In the genomic region with DNA sequence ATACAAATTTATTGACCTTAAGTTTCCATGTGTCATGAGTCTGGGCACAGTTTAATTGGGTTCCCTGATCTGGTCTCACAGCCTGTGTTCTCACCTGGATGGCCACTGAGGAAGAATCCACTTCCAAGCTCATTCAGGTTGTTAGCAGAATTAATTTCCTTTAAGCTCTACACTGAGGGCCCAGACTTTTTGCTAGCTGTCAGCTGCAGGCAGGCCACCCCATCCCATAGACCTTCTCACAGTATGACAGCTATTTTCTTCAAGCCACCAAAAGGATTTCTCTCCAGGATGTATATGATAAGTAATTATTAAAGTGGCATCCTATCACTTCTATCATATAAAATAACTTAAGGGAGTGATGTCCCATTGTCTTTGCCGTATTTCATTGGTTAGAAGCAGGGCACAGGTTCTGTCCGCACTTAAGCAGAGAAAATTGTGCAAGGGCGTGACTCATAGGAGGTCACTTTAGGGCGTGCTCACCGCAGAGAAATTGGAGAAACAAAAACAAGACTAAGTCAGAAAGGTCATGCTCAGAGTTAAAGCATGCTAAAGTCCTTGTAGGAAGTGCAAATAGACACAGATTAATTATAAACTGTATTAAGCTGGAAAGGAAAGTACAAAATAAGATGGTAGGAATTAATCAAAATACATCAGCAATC, we compare ENCODE assay signal across 8 cellular contexts.
A peak's percentile ranks its signal among the peaks of the same experiment; 100 is the strongest.
DNase-seq lines count a peak whose midpoint lies in the region; ATAC-seq and TF ChIP-seq lines count a peak whose summit lies in the region.

No MANE protein-coding gene starts in this region.

- H3K36me3 Mint-ChIP-seq in CD8-positive, alpha-beta memory T cell, result no peaks in the 10 kb centered on the region

- no peaks in the 10 kb centered on the region for H3K9me3 ChIP-seq in suprapubic skin
- no peaks in the 10 kb centered on the region for H3K9me3 ChIP-seq in CD8-positive, alpha-beta memory T cell (ENCODE audit: low read length)

- CTCF ChIA-PET in CD8-positive, alpha-beta memory T cell (lab: Charles Lee), result no interaction called here

- H3K36me3 ChIP-seq in suprapubic skin, result no peaks in the 10 kb centered on the region
- H3K36me3 ChIP-seq in CD8-positive, alpha-beta memory T cell (ENCODE audit: insufficient read depth, low read length), result no peaks in the 10 kb centered on the region

- no peaks in the 10 kb centered on the region for H3K9me3 Mint-ChIP-seq in CD8-positive, alpha-beta memory T cell

- TF ChIP-seq EP300 in suprapubic skin (IDR thresholded peaks at IDR 0.05), result no peak

- no peak for TF ChIP-seq POLR2A in suprapubic skin (IDR thresholded peaks at IDR 0.05)

- peaks cover 21% of the 10 kb centered on the region for H3K4me1 ChIP-seq in suprapubic skin
- H3K4me1 ChIP-seq in CD8-positive, alpha-beta memory T cell (ENCODE audit: insufficient read depth, low read length), result no peaks in the 10 kb centered on the region

- intact Hi-C loops in left ventricle myocardium superior (cut with micrococcal nuclease), result no loop called here

- H3K27me3 ChIP-seq in HL-60 (ENCODE audit: insufficient read depth, poor library complexity, severe bottlenecking), result no peaks in the 10 kb centered on the region
- H3K27me3 ChIP-seq in suprapubic skin, result no peaks in the 10 kb centered on the region
- no peaks in the 10 kb centered on the region for H3K27me3 ChIP-seq in CD8-positive, alpha-beta memory T cell (ENCODE audit: insufficient read depth, low read length, poor library complexity, severe bottlenecking)

- H3K4me3 ChIP-seq in HL-60 (replicated peaks; ENCODE audit: insufficient read depth, low read length) (no peak overlapping the region), suprapubic skin (no peak overlapping the region)
- no peak overlapping the region for H3K4me3 ChIP-seq in CD8-positive, alpha-beta memory T cell (ENCODE audit: low read length)

- 41% methylated on average over 5 of the region's 5 CpGs for WGBS in suprapubic skin

- H3K27me3 Mint-ChIP-seq in CD8-positive, alpha-beta memory T cell, result peaks cover 0 to 4% of the 10 kb centered on the region in 2 donors

- no peak overlapping the region for H3K4me3 Mint-ChIP-seq in CD8-positive, alpha-beta memory T cell

- H3K4me1 Mint-ChIP-seq in CD8-positive, alpha-beta memory T cell, result no peaks in the 10 kb centered on the region

- TF ChIP-seq CTCF in HL-60 (IDR thresholded peaks at IDR 0.05; ENCODE audit: insufficient read depth, low read length) (no peak), suprapubic skin (IDR thresholded peaks at IDR 0.05) (no peak)

- H3K27ac ChIP-seq in HL-60 (replicated peaks), result no peak overlapping the region
- H3K27ac ChIP-seq in suprapubic skin, result peak overlapping the region; percentile 2
- H3K27ac ChIP-seq in CD8-positive, alpha-beta memory T cell (ENCODE audit: low read depth, low read length), result no peak overlapping the region

- ATAC-seq in left ventricle myocardium superior, result peak; percentile 87
- ATAC-seq in GM18511 (IDR thresholded peaks at IDR 0.05; ENCODE audit: unreplicated experiment), result no peak
- ATAC-seq in HG02970 (IDR thresholded peaks at IDR 0.05; ENCODE audit: low FRiP score, unreplicated experiment), result no peak

- POLR2A ChIA-PET in CD8-positive, alpha-beta memory T cell (lab: Charles Lee), result no interaction called here

- DNase-seq in HL-60 (ENCODE audit: low read depth in 1 of 2, low spot score in 1 of 2), result peak; percentile 88 to 95
- peak; percentile 29 for DNase-seq in T1000 (lab: John Stamatoyannopoulos, UW)
- DNase-seq in left ventricle myocardium superior, result no peak
- peak in 1 of 2 donors; percentile 74 for DNase-seq in suprapubic skin (ENCODE audit: low spot score in 2 of 2)
- DNase-seq in activated naive CD4-positive, alpha-beta T cell (lab: John Stamatoyannopoulos, UW), result no peak
- DNase-seq in CD8-positive, alpha-beta memory T cell, result no peak

- H3K27ac Mint-ChIP-seq in CD8-positive, alpha-beta memory T cell, result no peak overlapping the region

Comparison
In these comparisons a context has a peak if more than half of its experiments do, and no peak if none do; other contexts are left out.
1. DNase-seq: peak in HL-60 (2 of 2) and T1000 (single experiment); none in left ventricle myocardium superior (single experiment), activated naive CD4-positive, alpha-beta T cell (0 of 4) and CD8-positive, alpha-beta memory T cell (0 of 5).